In the genomic region with DNA sequence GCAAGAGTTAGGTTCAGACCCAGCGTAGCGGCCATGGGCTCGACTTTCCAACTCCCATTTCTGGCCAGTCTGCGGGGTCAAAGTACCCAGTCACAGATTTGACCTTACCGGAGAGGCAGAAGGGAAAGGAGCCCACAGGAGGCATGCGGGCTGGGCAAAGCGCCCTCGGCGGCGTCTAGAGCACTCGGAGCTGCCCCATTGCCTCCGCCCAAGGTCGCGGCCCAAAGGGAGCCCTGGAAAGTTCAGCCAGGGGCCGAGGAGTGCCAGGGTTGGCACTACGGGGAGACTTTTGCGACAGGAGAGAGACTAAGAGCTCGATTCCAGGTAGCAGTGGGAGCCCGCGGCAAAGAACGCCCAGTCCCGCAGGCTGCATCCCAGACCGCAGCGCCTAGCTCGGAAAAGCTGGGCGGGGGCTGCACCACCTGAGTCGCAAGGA, we compare ENCODE assay signal across 2 cellular contexts.
A peak's percentile ranks its signal among the peaks of the same experiment; 100 is the strongest.
TF ChIP-seq lines count a peak whose summit lies in the region.

No MANE protein-coding gene starts in this region.

TF ChIP-seq in WTC11, 78 proteins besides CTCF, POLR2A, EP300 and RAD21 (continued from another document):
- TF ChIP-seq CREM (CRISPR knock-in tag; IDR thresholded peaks at IDR 0.05) (0 out of 2 replicates have a peak, but pooled peaks have one; percentile 2), PRRX2 (CRISPR knock-in tag; IDR thresholded peaks at IDR 0.05) (no peak)

TF ChIP-seq in neural cell, 6 proteins besides CTCF, POLR2A, EP300 and RAD21 (continued from another document):
- TF ChIP-seq, protein P1, sequence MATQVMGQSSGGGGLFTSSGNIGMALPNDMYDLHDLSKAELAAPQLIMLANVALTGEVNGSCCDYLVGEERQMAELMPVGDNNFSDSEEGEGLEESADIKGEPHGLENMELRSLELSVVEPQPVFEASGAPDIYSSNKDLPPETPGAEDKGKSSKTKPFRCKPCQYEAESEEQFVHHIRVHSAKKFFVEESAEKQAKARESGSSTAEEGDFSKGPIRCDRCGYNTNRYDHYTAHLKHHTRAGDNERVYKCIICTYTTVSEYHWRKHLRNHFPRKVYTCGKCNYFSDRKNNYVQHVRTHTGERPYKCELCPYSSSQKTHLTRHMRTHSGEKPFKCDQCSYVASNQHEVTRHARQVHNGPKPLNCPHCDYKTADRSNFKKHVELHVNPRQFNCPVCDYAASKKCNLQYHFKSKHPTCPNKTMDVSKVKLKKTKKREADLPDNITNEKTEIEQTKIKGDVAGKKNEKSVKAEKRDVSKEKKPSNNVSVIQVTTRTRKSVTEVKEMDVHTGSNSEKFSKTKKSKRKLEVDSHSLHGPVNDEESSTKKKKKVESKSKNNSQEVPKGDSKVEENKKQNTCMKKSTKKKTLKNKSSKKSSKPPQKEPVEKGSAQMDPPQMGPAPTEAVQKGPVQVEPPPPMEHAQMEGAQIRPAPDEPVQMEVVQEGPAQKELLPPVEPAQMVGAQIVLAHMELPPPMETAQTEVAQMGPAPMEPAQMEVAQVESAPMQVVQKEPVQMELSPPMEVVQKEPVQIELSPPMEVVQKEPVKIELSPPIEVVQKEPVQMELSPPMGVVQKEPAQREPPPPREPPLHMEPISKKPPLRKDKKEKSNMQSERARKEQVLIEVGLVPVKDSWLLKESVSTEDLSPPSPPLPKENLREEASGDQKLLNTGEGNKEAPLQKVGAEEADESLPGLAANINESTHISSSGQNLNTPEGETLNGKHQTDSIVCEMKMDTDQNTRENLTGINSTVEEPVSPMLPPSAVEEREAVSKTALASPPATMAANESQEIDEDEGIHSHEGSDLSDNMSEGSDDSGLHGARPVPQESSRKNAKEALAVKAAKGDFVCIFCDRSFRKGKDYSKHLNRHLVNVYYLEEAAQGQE (IDR thresholded peaks at IDR 0.05; ENCODE audit: borderline replicate concordance): no peak
- TF ChIP-seq TAF1 (IDR thresholded peaks at IDR 0.05; ENCODE audit: low read depth) (no peak), SMC3 (conservative IDR thresholded peaks at IDR 0.05; ENCODE audit: poor library complexity) (no peak)
